In genomic region chr1:197234581-197234980, GRCh38 we compare ENCODE assay signal across 26 cellular contexts. TPM values are rescaled to one million over a fixed set of nuclear protein-coding genes. Genes with fewer than 3 reads are reported as not detected.
"Had no signal": no experiment of that assay in that cellular context is flagged by ENCODE, and none has a peak within 500 bp of the region (broad histone marks: within the 10 kb centered on the region; RNA-seq: fewer than 3 reads in every experiment).

No MANE protein-coding gene starts in this region.

- DNase-seq: activated CD4-positive, alpha-beta memory T cell treated with anti-CD3 and anti-CD28 coated beads, Interleukin-2, amount 10 ng/mL, durations not matched to agents 7 days and 5 days; activated CD4-positive, alpha-beta T cell treated with anti-CD3 and anti-CD28 coated beads for 48 hours; activated CD4-positive, CD25-positive, alpha-beta regulatory T cell; activated naive CD4-positive, alpha-beta T cell; activated naive CD8-positive, alpha-beta T cell treated with anti-CD3 and anti-CD28 coated beads, Interleukin-2, amount 10 ng/mL, durations not matched to agents 7 days and 5 days; activated T-cell treated with anti-CD3 and anti-CD28 coated beads, Interleukin-2, amount 50 U/mL, for 1 hour; body of pancreas; colonic mucosa; gastrocnemius medialis; heart left ventricle; mesenchymal stem cell; natural killer cell; ovary; stimulated activated CD4-positive, alpha-beta T cell treated with anti-CD3 and anti-CD28 coated beads, Interleukin-12 subunit alpha, Interleukin-12 subunit beta, amount 100 ng/mL, for 4 hours; stimulated activated CD4-positive, alpha-beta T cell treated with anti-CD3 and anti-CD28 coated beads, Interleukin-1b, Interleukin-23, amount 100 ng/mL, for 48 hours; stimulated activated naive CD8-positive, alpha-beta T cell treated with anti-CD3 and anti-CD28 coated beads, Interleukin-15, amount 100 ng/mL, for 72 hours; T-cell; T-helper 9 cell; testis had no signal

- H3K4me1 ChIP-seq: body of pancreas, colonic mucosa, gastrocnemius medialis, testis had no signal

- H3K36me3 ChIP-seq: colonic mucosa, gastrocnemius medialis, heart left ventricle, ovary had no signal

- H3K27me3 ChIP-seq: body of pancreas, colonic mucosa, gastrocnemius medialis, heart left ventricle, ovary, testis had no signal

- H3K4me3 ChIP-seq: body of pancreas, colonic mucosa, gastrocnemius medialis, heart left ventricle, ovary, testis had no signal

- H3K36me3 Mint-ChIP-seq: activated naive CD8-positive, alpha-beta T cell treated with anti-CD3 and anti-CD28 coated beads, Interleukin-2, amount 10 ng/mL, durations not matched to agents 7 days and 5 days; natural killer cell; T-cell; type B pancreatic cell had no signal

- H3K9me3 Mint-ChIP-seq: activated CD4-positive, alpha-beta memory T cell treated with anti-CD3 and anti-CD28 coated beads, Interleukin-2, amount 10 ng/mL, durations not matched to agents 7 days and 5 days; activated T-helper 17 cell treated with anti-CD3 and anti-CD28 coated beads, Interleukin-2, amount 50 U/mL, for 72 hours; central memory CD8-positive, alpha-beta T cell; natural killer cell; stimulated activated naive CD8-positive, alpha-beta T cell treated with anti-CD3 and anti-CD28 coated beads, Interleukin-15, amount 100 ng/mL, for 72 hours; T-cell; type B pancreatic cell had no signal

- H3K27ac Mint-ChIP-seq: activated CD4-positive, alpha-beta memory T cell treated with anti-CD3 and anti-CD28 coated beads, Interleukin-2, amount 10 ng/mL, durations not matched to agents 7 days and 5 days; activated naive CD8-positive, alpha-beta T cell treated with anti-CD3 and anti-CD28 coated beads, Interleukin-2, amount 10 ng/mL, durations not matched to agents 7 days and 5 days; activated T-helper 17 cell treated with anti-CD3 and anti-CD28 coated beads, Interleukin-2, amount 50 U/mL, for 72 hours; natural killer cell; stimulated activated naive CD8-positive, alpha-beta T cell treated with anti-CD3 and anti-CD28 coated beads, Interleukin-15, amount 100 ng/mL, for 72 hours; T-cell; type B pancreatic cell had no signal

- ATAC-seq: activated T-helper 17 cell treated with anti-CD3 and anti-CD28 coated beads, Interleukin-2, amount 50 U/mL, for 72 hours; body of pancreas; gastrocnemius medialis; natural killer cell; SK-N-SH treated with all-trans-retinoic acid at 6 μM for 48 hours; stimulated activated naive CD8-positive, alpha-beta T cell treated with anti-CD3 and anti-CD28 coated beads, Interleukin-15, amount 100 ng/mL, for 72 hours; T-cell had no signal

- FAIRE-seq: endometrium had no signal

- H3K27ac ChIP-seq: body of pancreas, colonic mucosa, gastrocnemius medialis, heart left ventricle, ovary, testis had no signal

- H3K9me3 ChIP-seq: body of pancreas, colonic mucosa, gastrocnemius medialis, heart left ventricle, ovary, testis had no signal

RNA-seq across cellular contexts. Expression of gene CRB1, which starts 33.5 kb away (rescaled TPM):
- total RNA-seq: activated CD4-positive, alpha-beta memory T cell treated with anti-CD3 and anti-CD28 coated beads, Interleukin-2, amount 10 ng/mL, durations not matched to agents 7 days and 5 days; pulmonary artery endothelial cell had no signal
- polyA plus RNA-seq: liver had no signal
